Comparison of ENCODE assay signal across 31 cellular contexts in the genomic region with DNA sequence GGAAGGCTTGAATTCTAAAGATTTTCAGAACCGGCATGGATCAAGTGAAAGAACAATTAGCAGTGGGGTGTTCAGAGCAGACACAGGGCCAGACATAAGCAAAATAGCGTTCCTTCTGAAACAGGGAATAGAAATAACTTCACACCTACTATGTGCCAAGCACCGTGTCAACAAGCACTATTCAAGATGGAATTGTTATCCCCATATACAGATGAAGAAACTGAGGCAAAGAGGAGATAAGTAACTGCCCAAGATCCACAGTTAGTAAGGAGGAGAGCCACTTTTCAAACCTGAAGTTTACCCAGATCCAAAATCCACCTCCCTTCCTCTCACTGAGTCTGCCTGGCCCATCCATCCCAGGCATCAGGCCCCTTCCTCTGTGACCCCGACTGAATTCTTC.
"Had no signal": no experiment of that assay in that cellular context is flagged by ENCODE, and none has a peak within 500 bp of the region (broad histone marks: within the 10 kb centered on the region; RNA-seq: fewer than 3 reads in every experiment).

No MANE protein-coding gene starts in this region.

- H3K4me1 Mint-ChIP-seq: activated naive CD8-positive, alpha-beta T cell treated with anti-CD3 and anti-CD28 coated beads, Interleukin-2, amount 10 ng/mL, durations not matched to agents 7 days and 5 days; activated T-helper 17 cell treated with anti-CD3 and anti-CD28 coated beads, Interleukin-2, amount 50 U/mL, for 72 hours had no signal

- H3K4me1 ChIP-seq: ascending aorta, breast epithelium, colonic mucosa, esophagus squamous epithelium, gastroesophageal sphincter had no signal

- H3K27me3 Mint-ChIP-seq: activated T-helper 17 cell treated with anti-CD3 and anti-CD28 coated beads, Interleukin-2, amount 50 U/mL, for 72 hours had no signal

- H3K36me3 Mint-ChIP-seq: brain had no signal

- H3K4me3 Mint-ChIP-seq: activated B cell treated with CpG ODN at 0.5 μM for 24 hours; activated CD8-positive, alpha-beta T cell treated with anti-CD3 and anti-CD28 coated beads for 36 hours; activated naive CD8-positive, alpha-beta T cell treated with anti-CD3 and anti-CD28 coated beads, Interleukin-2, amount 10 ng/mL, durations not matched to agents 7 days and 5 days; activated T-cell treated with anti-CD3 and anti-CD28 coated beads, Interleukin-2, amount 50 U/mL, for 4 hours; activated T-helper 17 cell treated with anti-CD3 and anti-CD28 coated beads, Interleukin-2, amount 50 U/mL, for 72 hours; brain; T-helper 17 cell; T-helper 2 cell treated with Interferon-gamma antibody and Interleukin-4, amounts not matched to agents 5 μg/mL and 100 μg/mL, for 36 hours had no signal

- H3K9me3 ChIP-seq: ascending aorta, breast epithelium, colonic mucosa, esophagus squamous epithelium, gastroesophageal sphincter had no signal

- ATAC-seq: activated CD4-positive, CD25-positive, alpha-beta regulatory T cell treated with anti-CD3 and anti-CD28 coated beads, Interleukin-2, amount 50 U/mL, for 24 hours; activated CD8-positive, alpha-beta T cell treated with anti-CD3 and anti-CD28 coated beads for 36 hours; activated T-cell treated with anti-CD3 and anti-CD28 coated beads, Interleukin-2, amount 50 U/mL, for 4 hours; activated T-helper 17 cell treated with anti-CD3 and anti-CD28 coated beads, Interleukin-2, amount 50 U/mL, for 72 hours; gastroesophageal sphincter; T-helper 17 cell had no signal

- H3K27ac ChIP-seq: ascending aorta, breast epithelium, cardiac muscle cell, colonic mucosa, epithelial cell of prostate, esophagus squamous epithelium, gastroesophageal sphincter, WERI-Rb-1 had no signal

- H3K9me3 Mint-ChIP-seq: activated B cell treated with CpG ODN at 0.5 μM for 24 hours; activated CD8-positive, alpha-beta T cell treated with anti-CD3 and anti-CD28 coated beads for 36 hours; activated T-cell treated with anti-CD3 and anti-CD28 coated beads, Interleukin-2, amount 50 U/mL, for 4 hours; activated T-helper 17 cell treated with anti-CD3 and anti-CD28 coated beads, Interleukin-2, amount 50 U/mL, for 72 hours; T-helper 2 cell treated with Interferon-gamma antibody and Interleukin-4, amounts not matched to agents 5 μg/mL and 100 μg/mL, for 36 hours had no signal

- H3K27ac Mint-ChIP-seq: activated B cell treated with CpG ODN at 0.5 μM for 24 hours; activated CD8-positive, alpha-beta T cell treated with anti-CD3 and anti-CD28 coated beads for 36 hours; activated naive CD8-positive, alpha-beta T cell treated with anti-CD3 and anti-CD28 coated beads, Interleukin-2, amount 10 ng/mL, durations not matched to agents 7 days and 5 days; activated T-helper 17 cell treated with anti-CD3 and anti-CD28 coated beads, Interleukin-2, amount 50 U/mL, for 72 hours; T-helper 17 cell; T-helper 2 cell treated with Interferon-gamma antibody and Interleukin-4, amounts not matched to agents 5 μg/mL and 100 μg/mL, for 36 hours had no signal

- H3K27me3 ChIP-seq: ascending aorta, breast epithelium, cardiac muscle cell, colonic mucosa, esophagus squamous epithelium, gastroesophageal sphincter had no signal

- DNase-seq: activated B cell treated with CpG ODN at 0.5 μM for 24 hours; activated CD4-positive, alpha-beta T cell treated with anti-CD3 and anti-CD28 coated beads for 48 hours; activated CD4-positive, alpha-beta T cell treated with anti-CD3 and anti-CD28 coated beads, Interleukin-2, amount 50 U/mL, for 1 hour; activated CD4-positive, alpha-beta T cell treated with anti-CD3 and anti-CD28 coated beads, Interleukin-2, amount 50 U/mL, for 48 hours; activated CD8-positive, alpha-beta memory T cell treated with anti-CD3 and anti-CD28 coated beads for 24 hours; activated CD8-positive, alpha-beta T cell treated with anti-CD3 and anti-CD28 coated beads for 36 hours; activated effector memory CD4-positive, alpha-beta T cell treated with Interleukin-2 at 50 U/mL for 16 hours; activated gamma-delta T cell treated with Interleukin-2 at 50 U/mL for 16 hours; activated naive CD4-positive, alpha-beta T cell treated with anti-CD3 and anti-CD28 coated beads, Interleukin-2, amount 50 U/mL, for 16 hours; activated naive CD4-positive, alpha-beta T cell treated with Interleukin-2 at 50 U/mL for 16 hours; activated naive CD8-positive, alpha-beta T cell treated with anti-CD3 and anti-CD28 coated beads, Interleukin-2, amount 10 ng/mL, durations not matched to agents 7 days and 5 days; activated T-cell treated with anti-CD3 and anti-CD28 coated beads, Interleukin-2, amount 50 U/mL, for 4 hours; central memory CD4-positive, alpha-beta T cell; cerebellar nuclear complex; colonic mucosa; effector CD8-positive, alpha-beta T cell; esophagus squamous epithelium; foreskin melanocyte; T-helper 1 cell; T-helper 17 cell; T1000; WERI-Rb-1 had no signal

- H3K36me3 ChIP-seq: ascending aorta, breast epithelium, cardiac muscle cell, colonic mucosa, esophagus squamous epithelium, gastroesophageal sphincter, WERI-Rb-1 had no signal

- H3K4me3 ChIP-seq: ascending aorta, breast epithelium, cardiac muscle cell, colonic mucosa, esophagus squamous epithelium, gastroesophageal sphincter had no signal
